6 cellular contexts compared by ENCODE assay signal in genomic region chr12:78278706-78279105, GRCh38.
"Had no signal": no experiment of that assay in that cellular context is flagged by ENCODE, and none has a peak within 500 bp of the region (broad histone marks: within the 10 kb centered on the region; RNA-seq: fewer than 3 reads in every experiment).

No MANE protein-coding gene starts in this region.

- H3K4me2 ChIP-seq: GM23338 had no signal

- ATAC-seq: GM23338 had no signal

- FAIRE-seq: H1, H54, HTR-8/SVneo had no signal

- H3K4me3 ChIP-seq: GM23338 had no signal

- H2AFZ ChIP-seq: GM23338 had no signal

- DNase-seq: H9, HCEC 1CT had no signal
